In genomic region chr12:52392465-52393007, GRCh38 we compare ENCODE assay signal across 22 cellular contexts. TPM values are rescaled to one million over a fixed set of nuclear protein-coding genes. Genes with fewer than 3 reads are reported as not detected.
A peak's percentile ranks its signal among the peaks of the same experiment; 100 is the strongest.
DNase-seq lines count a peak whose midpoint lies in the region; ATAC-seq, FAIRE-seq and TF ChIP-seq lines count a peak whose summit lies in the region.
"Had no signal": no experiment of that assay in that cellular context is flagged by ENCODE, and none has a peak within 500 bp of the region (broad histone marks: within the 10 kb centered on the region; RNA-seq: fewer than 3 reads in every experiment).

No MANE protein-coding gene starts in this region.

- no peak overlapping the region for H3K4me3 Mint-ChIP-seq in activated naive CD8-positive, alpha-beta T cell treated with anti-CD3 and anti-CD28 coated beads, Interleukin-2, amount 10 ng/mL, durations not matched to agents 7 days and 5 days
- H3K4me3 Mint-ChIP-seq in activated naive CD8-positive, alpha-beta T cell treated with anti-CD3 and anti-CD28 coated beads for 36 hours: no peak overlapping the region
- H3K4me3 Mint-ChIP-seq: CD8-positive, alpha-beta memory T cell; HFFc6 had no signal

- ATAC-seq in activated naive CD8-positive, alpha-beta T cell treated with anti-CD3 and anti-CD28 coated beads, Interleukin-2, amount 10 ng/mL, durations not matched to agents 7 days and 5 days (ENCODE audit: low read depth): no peak
- ATAC-seq in K562 (no peak), foreskin keratinocyte (peak; percentile 21), aorta (ENCODE audit: low FRiP score) (no peak)

- H3K4me1 ChIP-seq in K562 (replicated peaks in 1 of 2; ENCODE audit: control insufficient read depth in 2 of 2, insufficient read depth in 2 of 2, low read length in 2 of 2) (no peaks in the 10 kb centered on the region), foreskin keratinocyte (peaks cover 32% of the 10 kb centered on the region), aorta (ENCODE audit: control insufficient read depth in 1 of 2, insufficient read depth in 2 of 2, low read length in 2 of 2) (no peaks in the 10 kb centered on the region)
- H3K4me1 ChIP-seq: Caco-2 had no signal

- H3K36me3 ChIP-seq in K562 (ENCODE audit: control insufficient read depth, insufficient read depth, low read length) (no peaks in the 10 kb centered on the region), aorta (ENCODE audit: control insufficient read depth in 1 of 2, insufficient read depth in 2 of 2, low read length in 1 of 2) (no peaks in the 10 kb centered on the region)
- H3K36me3 ChIP-seq: BLaER1 had no signal

- CTCF ChIA-PET in K562 (lab: Yijun Ruan, JAX; ENCODE audit: low intra/inter-chr PET ratio): interaction anchor here (0.6 kb wide), 1 partner anchor 236 kb away, joined by 4 read pairs; no protein-coding TSS in a partner anchor

- intact Hi-C loops in K562 (cut with micrococcal nuclease): no loop called here
- intact Hi-C loops in aorta (cut with DNase I): no loop called here

- no TSS peak for BruUV-seq in K562 (replicated peaks; lab: Mats Ljungman, UMichigan)

- H3K79me2 ChIP-seq in K562 (ENCODE audit: control insufficient read depth, insufficient read depth, low read length): no peaks in the 10 kb centered on the region

- peaks cover 0 to 39% of the 10 kb centered on the region in 2 experiments; a peak in 2 of 5 replicates for H3K27me3 ChIP-seq in K562 (ENCODE audit: control insufficient read depth in 2 of 2, insufficient read depth in 2 of 2, low read length in 2 of 2)
- H3K27me3 ChIP-seq in foreskin keratinocyte: no peaks in the 10 kb centered on the region
- H3K27me3 ChIP-seq in aorta (ENCODE audit: control insufficient read depth in 1 of 2, insufficient read depth in 2 of 2, low read length in 1 of 2): no peaks in the 10 kb centered on the region
- H3K27me3 ChIP-seq: BLaER1 had no signal

- no peaks in the 10 kb centered on the region for H3K9me3 Mint-ChIP-seq in activated naive CD8-positive, alpha-beta T cell treated with anti-CD3 and anti-CD28 coated beads, Interleukin-2, amount 10 ng/mL, durations not matched to agents 7 days and 5 days
- H3K9me3 Mint-ChIP-seq in activated naive CD8-positive, alpha-beta T cell treated with anti-CD3 and anti-CD28 coated beads for 36 hours: no peaks in the 10 kb centered on the region
- H3K9me3 Mint-ChIP-seq: CD8-positive, alpha-beta memory T cell; HFFc6 had no signal

- H3K27ac Mint-ChIP-seq in activated naive CD8-positive, alpha-beta T cell treated with anti-CD3 and anti-CD28 coated beads, Interleukin-2, amount 10 ng/mL, durations not matched to agents 7 days and 5 days: peak overlapping the region; percentile 36
- no peak overlapping the region for H3K27ac Mint-ChIP-seq in activated naive CD8-positive, alpha-beta T cell treated with anti-CD3 and anti-CD28 coated beads for 36 hours
- H3K27ac Mint-ChIP-seq: HFFc6 had no signal

- H3K27ac ChIP-seq in K562 (ENCODE audit: extremely low read depth, low read depth, low read length): no peak overlapping the region
- H3K27ac ChIP-seq in foreskin keratinocyte: no peak overlapping the region
- H3K27ac ChIP-seq in aorta (ENCODE audit: low read depth in 1 of 2, low read length in 2 of 2): no peak overlapping the region
- H3K27ac ChIP-seq: 22Rv1, BLaER1 had no signal

- DNase-seq in activated naive CD8-positive, alpha-beta T cell treated with anti-CD3 and anti-CD28 coated beads, Interleukin-2, amount 10 ng/mL, durations not matched to agents 7 days and 5 days: no peak
- DNase-seq in activated naive CD8-positive, alpha-beta T cell treated with anti-CD3 and anti-CD28 coated beads for 36 hours: no peak
- DNase-seq in K562 (ENCODE audit: extremely low read depth in 1 of 4, low spot score in 3 of 4) (no peak), foreskin keratinocyte (peak; percentile 73 to 83), aorta (peak; percentile 8 to 17), mucosa of gallbladder (ENCODE audit: low spot score) (no peak), NCI-H1417 treated with DMSO at 0.1 percent for 48 hours (lab: John Stamatoyannopoulos, UW) (no peak), NCI-H2107 (lab: John Stamatoyannopoulos, UW) (no peak)
- DNase-seq: AML-193; Caco-2; CD8-positive, alpha-beta memory T cell; DND-41; GDM1; HCEC 1CT; HFFc6; IMR-90 had no signal

- peaks cover 21% of the 10 kb centered on the region for H3K27me3 Mint-ChIP-seq in activated naive CD8-positive, alpha-beta T cell treated with anti-CD3 and anti-CD28 coated beads, Interleukin-2, amount 10 ng/mL, durations not matched to agents 7 days and 5 days
- H3K27me3 Mint-ChIP-seq in activated naive CD8-positive, alpha-beta T cell treated with anti-CD3 and anti-CD28 coated beads for 36 hours: peaks cover 5% of the 10 kb centered on the region

- no peaks in the 10 kb centered on the region for H3K9me1 ChIP-seq in K562 (ENCODE audit: control insufficient read depth, insufficient read depth, low read length)

- no peak for TF ChIP-seq POLR2A in K562 (conservative IDR thresholded peaks at IDR 0.05)

- no peak for TF ChIP-seq RAD21 in K562 (CRISPR knock-in tag; conservative IDR thresholded peaks at IDR 0.05 in 1 of 2, IDR thresholded peaks at IDR 0.05 in 1 of 2)

- H3K4me1 Mint-ChIP-seq in activated naive CD8-positive, alpha-beta T cell treated with anti-CD3 and anti-CD28 coated beads, Interleukin-2, amount 10 ng/mL, durations not matched to agents 7 days and 5 days: no peaks in the 10 kb centered on the region
- H3K4me1 Mint-ChIP-seq in activated naive CD8-positive, alpha-beta T cell treated with anti-CD3 and anti-CD28 coated beads for 36 hours: no peaks in the 10 kb centered on the region
- H3K4me1 Mint-ChIP-seq: CD8-positive, alpha-beta memory T cell had no signal

- no peak overlapping the region for H2AFZ ChIP-seq in K562 (ENCODE audit: low read depth, low read length)

- no peak overlapping the region for H3K4me2 ChIP-seq in K562 (ENCODE audit: insufficient read depth, low read length)

- H3K9me3 ChIP-seq in K562 (replicated peaks; ENCODE audit: control insufficient read depth, insufficient read depth, low read depth, low read length) (no peaks in the 10 kb centered on the region), aorta (ENCODE audit: control insufficient read depth, low read length) (no peaks in the 10 kb centered on the region)
- H3K9me3 ChIP-seq: BLaER1, Caco-2 had no signal

- H3K4me3 ChIP-seq in K562 (no peak overlapping the region), aorta (ENCODE audit: low read length in 2 of 2) (no peak overlapping the region)
- H3K4me3 ChIP-seq: BLaER1 had no signal

- TF ChIP-seq EP300 in K562 (IDR thresholded peaks at IDR 0.05; ENCODE audit: low read length): no peak

- no peak for FAIRE-seq in K562 (lab: Jason Lieb, UNC)
- FAIRE-seq: GM12892, GM19239 had no signal

- H3K9ac ChIP-seq in K562 (ENCODE audit: insufficient read depth in 1 of 2, low read depth in 2 of 2, low read length in 2 of 2): no peak overlapping the region
- H3K9ac ChIP-seq: BLaER1 had no signal

- in situ Hi-C loops in K562 (cut with MboI): no loop called here

- POLR2A ChIA-PET in activated naive CD8-positive, alpha-beta T cell treated with anti-CD3 and anti-CD28 coated beads, Interleukin-2, amount 10 ng/mL, durations not matched to agents 7 days and 5 days (lab: Charles Lee): no interaction called here
- POLR2A ChIA-PET in K562 (lab: Yijun Ruan, JAX): no interaction called here

- TF ChIP-seq CTCF in K562 (IDR thresholded peaks at IDR 0.05 in 2 of 3, conservative IDR thresholded peaks at IDR 0.05 in 1 of 3; ENCODE audit: insufficient read depth in 2 of 3, low read depth in 1 of 3, low read length in 3 of 3) (no peak), foreskin keratinocyte (conservative IDR thresholded peaks at IDR 0.05) (no peak)

- H3K36me3 Mint-ChIP-seq in activated naive CD8-positive, alpha-beta T cell treated with anti-CD3 and anti-CD28 coated beads, Interleukin-2, amount 10 ng/mL, durations not matched to agents 7 days and 5 days: no peaks in the 10 kb centered on the region
- no peaks in the 10 kb centered on the region for H3K36me3 Mint-ChIP-seq in activated naive CD8-positive, alpha-beta T cell treated with anti-CD3 and anti-CD28 coated beads for 36 hours
- H3K36me3 Mint-ChIP-seq: CD8-positive, alpha-beta memory T cell had no signal

- WGBS in K562 (ENCODE audit: insufficient coverage, low coverage, missing lambda C conversion rate): 2% methylated on average over 7 of the region's 7 CpGs
- WGBS in aorta, 2 donors: 95 to 96% methylated on average over 7 of the region's 7 CpGs

- 0 out of 2 replicates have a peak, but pooled peaks cover 4% of the 10 kb centered on the region for H4K20me1 ChIP-seq in K562 (replicated peaks; ENCODE audit: control insufficient read depth, insufficient read depth, low read length)
- H4K20me1 ChIP-seq: BLaER1 had no signal

RNA-seq across cellular contexts. Expression of gene KRT84, which starts 7.1 kb away (rescaled TPM):
- not detected for total RNA-seq in activated naive CD8-positive, alpha-beta T cell treated with anti-CD3 and anti-CD28 coated beads, Interleukin-2, amount 10 ng/mL, durations not matched to agents 7 days and 5 days
- total RNA-seq in activated naive CD8-positive, alpha-beta T cell treated with anti-CD3 and anti-CD28 coated beads for 36 hours: not detected
- total RNA-seq in K562 (2011; cell fraction: chromatin; rRNA removed; ENCODE audit: low replicate concordance): not detected in 2 replicates
- total RNA-seq in K562 (2011; cell fraction: nucleolus; rRNA removed): not detected in 2 replicates
- total RNA-seq in K562 (2011; cell fraction: nucleoplasm; rRNA removed): not detected in 2 replicates
- not detected in 2 replicates for total RNA-seq in K562 (2014; rRNA removed)
- not detected in 2 replicates for total RNA-seq in K562 (2014; rRNA removed; fragmentation: Illumina TruSeq; extraction: Trizol)
- total RNA-seq in K562 (2015; rRNA removed; fragmentation: Illumina TruSeq; extraction: Trizol): not detected in 2 replicates
- not detected in 2 replicates for total RNA-seq in K562 (2021)
- polyA plus RNA-seq in K562 (2011; rRNA removed): not detected in 2 replicates
- polyA plus RNA-seq in K562 (2011; cell fraction: cytosol; rRNA removed): not detected in 2 replicates
- polyA plus RNA-seq in K562 (2011; cell fraction: nucleus; rRNA removed): not detected in 2 replicates
- not detected in 2 replicates for polyA plus RNA-seq in K562 (2012)
- not detected in 2 replicates for polyA plus RNA-seq in K562 (2014; fragmentation: Illumina TruSeq; extraction: Trizol)
- polyA plus RNA-seq in K562 (2014; fragmentation: Nextera tagmentation; extraction: Ambion mirVana): not detected
- polyA plus RNA-seq in K562 (2014; rRNA removed): not detected in 2 replicates
- not detected in 2 replicates for polyA minus RNA-seq in K562 (2011; rRNA and poly(A)+ RNA removed)
- polyA minus RNA-seq in K562 (2011; cell fraction: cytosol; rRNA and poly(A)+ RNA removed): not detected in 2 replicates
- polyA minus RNA-seq in K562 (2011; cell fraction: nucleus; rRNA and poly(A)+ RNA removed): not detected in 2 replicates
- total RNA-seq in foreskin keratinocyte: not detected in 2 replicates
- polyA plus RNA-seq in foreskin keratinocyte: 0.04 TPM in 1 of 2 replicates, not detected in the other
- not detected for total RNA-seq in aorta
- not detected for polyA plus RNA-seq in aorta
- not detected for total RNA-seq in mucosa of gallbladder
- total RNA-seq: Caco-2; CD8-positive, alpha-beta memory T cell; H4; HFFc6; HT-29; IMR-90 had no signal
- polyA plus RNA-seq: CD8-positive, alpha-beta memory T cell; IMR-90 had no signal

RNA-seq across cellular contexts. Expression of gene KRT82, which starts 13.6 kb away (rescaled TPM):
- total RNA-seq in activated naive CD8-positive, alpha-beta T cell treated with anti-CD3 and anti-CD28 coated beads, Interleukin-2, amount 10 ng/mL, durations not matched to agents 7 days and 5 days: not detected
- not detected for total RNA-seq in activated naive CD8-positive, alpha-beta T cell treated with anti-CD3 and anti-CD28 coated beads for 36 hours
- total RNA-seq in K562 (2011; cell fraction: chromatin; rRNA removed; ENCODE audit: low replicate concordance): not detected in 2 replicates
- not detected in 2 replicates for total RNA-seq in K562 (2011; cell fraction: nucleolus; rRNA removed)
- not detected in 2 replicates for total RNA-seq in K562 (2011; cell fraction: nucleoplasm; rRNA removed)
- not detected in 2 replicates for total RNA-seq in K562 (2014; rRNA removed)
- not detected in 2 replicates for total RNA-seq in K562 (2014; rRNA removed; fragmentation: Illumina TruSeq; extraction: Trizol)
- total RNA-seq in K562 (2015; rRNA removed; fragmentation: Illumina TruSeq; extraction: Trizol): not detected in 2 replicates
- not detected in 2 replicates for total RNA-seq in K562 (2021)
- not detected in 2 replicates for polyA plus RNA-seq in K562 (2011; rRNA removed)
- not detected in 2 replicates for polyA plus RNA-seq in K562 (2011; cell fraction: cytosol; rRNA removed)
- not detected in 2 replicates for polyA plus RNA-seq in K562 (2011; cell fraction: nucleus; rRNA removed)
- not detected in 2 replicates for polyA plus RNA-seq in K562 (2012)
- polyA plus RNA-seq in K562 (2014; fragmentation: Illumina TruSeq; extraction: Trizol): not detected in 2 replicates
- not detected for polyA plus RNA-seq in K562 (2014; fragmentation: Nextera tagmentation; extraction: Ambion mirVana)
- not detected in 2 replicates for polyA plus RNA-seq in K562 (2014; rRNA removed)
- polyA minus RNA-seq in K562 (2011; rRNA and poly(A)+ RNA removed): not detected in 2 replicates
- not detected in 2 replicates for polyA minus RNA-seq in K562 (2011; cell fraction: cytosol; rRNA and poly(A)+ RNA removed)
- polyA minus RNA-seq in K562 (2011; cell fraction: nucleus; rRNA and poly(A)+ RNA removed): not detected in 2 replicates
- not detected in 2 replicates for total RNA-seq in foreskin keratinocyte
- polyA plus RNA-seq in foreskin keratinocyte: not detected in 2 replicates
- total RNA-seq in aorta: not detected
- polyA plus RNA-seq in aorta: not detected
- total RNA-seq in mucosa of gallbladder: not detected
- total RNA-seq: Caco-2; CD8-positive, alpha-beta memory T cell; H4; HFFc6; HT-29; IMR-90 had no signal
- polyA plus RNA-seq: CD8-positive, alpha-beta memory T cell; IMR-90 had no signal

RNA-seq across cellular contexts. Expression of gene KRT85, which starts 25.3 kb away (rescaled TPM):
- not detected for total RNA-seq in activated naive CD8-positive, alpha-beta T cell treated with anti-CD3 and anti-CD28 coated beads, Interleukin-2, amount 10 ng/mL, durations not matched to agents 7 days and 5 days
- not detected for total RNA-seq in activated naive CD8-positive, alpha-beta T cell treated with anti-CD3 and anti-CD28 coated beads for 36 hours
- total RNA-seq in K562 (2011; cell fraction: chromatin; rRNA removed; ENCODE audit: low replicate concordance): not detected in 2 replicates
- total RNA-seq in K562 (2011; cell fraction: nucleolus; rRNA removed): not detected in 2 replicates
- not detected in 2 replicates for total RNA-seq in K562 (2011; cell fraction: nucleoplasm; rRNA removed)
- total RNA-seq in K562 (2014; rRNA removed): not detected in 2 replicates
- not detected in 2 replicates for total RNA-seq in K562 (2014; rRNA removed; fragmentation: Illumina TruSeq; extraction: Trizol)
- not detected in 2 replicates for total RNA-seq in K562 (2015; rRNA removed; fragmentation: Illumina TruSeq; extraction: Trizol)
- not detected in 2 replicates for total RNA-seq in K562 (2021)
- polyA plus RNA-seq in K562 (2011; rRNA removed): not detected in 2 replicates
- not detected in 2 replicates for polyA plus RNA-seq in K562 (2011; cell fraction: cytosol; rRNA removed)
- not detected in 2 replicates for polyA plus RNA-seq in K562 (2011; cell fraction: nucleus; rRNA removed)
- not detected in 2 replicates for polyA plus RNA-seq in K562 (2012)
- polyA plus RNA-seq in K562 (2014; fragmentation: Illumina TruSeq; extraction: Trizol): not detected in 2 replicates
- not detected for polyA plus RNA-seq in K562 (2014; fragmentation: Nextera tagmentation; extraction: Ambion mirVana)
- polyA plus RNA-seq in K562 (2014; rRNA removed): not detected in 2 replicates
- not detected in 2 replicates for polyA minus RNA-seq in K562 (2011; rRNA and poly(A)+ RNA removed)
- polyA minus RNA-seq in K562 (2011; cell fraction: cytosol; rRNA and poly(A)+ RNA removed): not detected in 2 replicates
- polyA minus RNA-seq in K562 (2011; cell fraction: nucleus; rRNA and poly(A)+ RNA removed): not detected in 2 replicates
- not detected in 2 replicates for total RNA-seq in foreskin keratinocyte
- not detected in 2 replicates for polyA plus RNA-seq in foreskin keratinocyte
- not detected for total RNA-seq in aorta
- not detected for polyA plus RNA-seq in aorta
- total RNA-seq in mucosa of gallbladder: not detected
- total RNA-seq: Caco-2; CD8-positive, alpha-beta memory T cell; H4; HFFc6; HT-29; IMR-90 had no signal
- polyA plus RNA-seq: CD8-positive, alpha-beta memory T cell; IMR-90 had no signal

RNA-seq across cellular contexts. Expression of gene KRT75, which starts 41.6 kb away (rescaled TPM):
- not detected for total RNA-seq in activated naive CD8-positive, alpha-beta T cell treated with anti-CD3 and anti-CD28 coated beads, Interleukin-2, amount 10 ng/mL, durations not matched to agents 7 days and 5 days
- not detected for total RNA-seq in activated naive CD8-positive, alpha-beta T cell treated with anti-CD3 and anti-CD28 coated beads for 36 hours
- total RNA-seq in K562 (2011; cell fraction: chromatin; rRNA removed; ENCODE audit: low replicate concordance): not detected in 2 replicates
- total RNA-seq in K562 (2011; cell fraction: nucleolus; rRNA removed): not detected in 2 replicates
- not detected in 2 replicates for total RNA-seq in K562 (2011; cell fraction: nucleoplasm; rRNA removed)
- total RNA-seq in K562 (2014; rRNA removed) (not detected in 2 replicates), K562 (2014; rRNA removed; fragmentation: Illumina TruSeq; extraction: Trizol) (not detected in 2 replicates), K562 (2015; rRNA removed; fragmentation: Illumina TruSeq; extraction: Trizol) (not detected in 2 replicates), K562 (2021) (not detected in 2 replicates), foreskin keratinocyte (4.7 and 7.5 TPM in 2 replicates), aorta (not detected), mucosa of gallbladder (not detected)
- polyA plus RNA-seq in K562 (2011; rRNA removed) (not detected in 2 replicates), K562 (2014; fragmentation: Illumina TruSeq; extraction: Trizol) (not detected in 2 replicates), K562 (2014; fragmentation: Nextera tagmentation; extraction: Ambion mirVana) (not detected), K562 (2014; rRNA removed) (not detected in 2 replicates), foreskin keratinocyte (4.9 and 7.4 TPM in 2 replicates), aorta (not detected)
- polyA plus RNA-seq in K562 (2011; cell fraction: cytosol; rRNA removed): not detected in 2 replicates
- not detected in 2 replicates for polyA plus RNA-seq in K562 (2011; cell fraction: nucleus; rRNA removed)
- polyA plus RNA-seq in K562 (2012): not detected in 2 replicates
- not detected in 2 replicates for polyA minus RNA-seq in K562 (2011; rRNA and poly(A)+ RNA removed)
- polyA minus RNA-seq in K562 (2011; cell fraction: cytosol; rRNA and poly(A)+ RNA removed): not detected in 2 replicates
- not detected in 2 replicates for polyA minus RNA-seq in K562 (2011; cell fraction: nucleus; rRNA and poly(A)+ RNA removed)
- total RNA-seq: Caco-2; CD8-positive, alpha-beta memory T cell; HFFc6; IMR-90 had no signal
- polyA plus RNA-seq: CD8-positive, alpha-beta memory T cell; IMR-90 had no signal

RNA-seq across cellular contexts. Expression of gene KRT6B, which starts 59.4 kb away (rescaled TPM):
- total RNA-seq in activated naive CD8-positive, alpha-beta T cell treated with anti-CD3 and anti-CD28 coated beads, Interleukin-2, amount 10 ng/mL, durations not matched to agents 7 days and 5 days: not detected
- total RNA-seq in activated naive CD8-positive, alpha-beta T cell treated with anti-CD3 and anti-CD28 coated beads for 36 hours: not detected
- total RNA-seq in K562 (2011; cell fraction: chromatin; rRNA removed; ENCODE audit: low replicate concordance): not detected in 2 replicates
- not detected in 2 replicates for total RNA-seq in K562 (2011; cell fraction: nucleolus; rRNA removed)
- not detected in 2 replicates for total RNA-seq in K562 (2011; cell fraction: nucleoplasm; rRNA removed)
- total RNA-seq in K562 (2014; rRNA removed): not detected in 2 replicates
- not detected in 2 replicates for total RNA-seq in K562 (2014; rRNA removed; fragmentation: Illumina TruSeq; extraction: Trizol)
- not detected in 2 replicates for total RNA-seq in K562 (2015; rRNA removed; fragmentation: Illumina TruSeq; extraction: Trizol)
- total RNA-seq in K562 (2021): not detected in 2 replicates
- not detected in 2 replicates for polyA plus RNA-seq in K562 (2011; rRNA removed)
- polyA plus RNA-seq in K562 (2011; cell fraction: cytosol; rRNA removed): not detected in 2 replicates
- polyA plus RNA-seq in K562 (2011; cell fraction: nucleus; rRNA removed): not detected in 2 replicates
- not detected in 2 replicates for polyA plus RNA-seq in K562 (2012)
- polyA plus RNA-seq in K562 (2014; fragmentation: Illumina TruSeq; extraction: Trizol): not detected in 2 replicates
- not detected for polyA plus RNA-seq in K562 (2014; fragmentation: Nextera tagmentation; extraction: Ambion mirVana)
- polyA plus RNA-seq in K562 (2014; rRNA removed): not detected in 2 replicates
- polyA minus RNA-seq in K562 (2011; rRNA and poly(A)+ RNA removed): not detected in 2 replicates
- polyA minus RNA-seq in K562 (2011; cell fraction: cytosol; rRNA and poly(A)+ RNA removed): not detected in 2 replicates
- polyA minus RNA-seq in K562 (2011; cell fraction: nucleus; rRNA and poly(A)+ RNA removed): not detected in 2 replicates
- 167 and 323 TPM in 2 replicates for total RNA-seq in foreskin keratinocyte
- 152 and 315 TPM in 2 replicates for polyA plus RNA-seq in foreskin keratinocyte
- not detected for total RNA-seq in aorta
- polyA plus RNA-seq in aorta: under 1 TPM in 1 of 2 donors, not detected in 1; 0.18 TPM
- total RNA-seq in mucosa of gallbladder: not detected
- total RNA-seq: Caco-2; CD8-positive, alpha-beta memory T cell; H4; HFFc6; IMR-90 had no signal
- polyA plus RNA-seq: CD8-positive, alpha-beta memory T cell; IMR-90 had no signal

Comparison
In these comparisons a context has a peak if more than half of its experiments do, and no peak if none do; other contexts are left out.
1. DNase-seq: peak in foreskin keratinocyte (2 of 2) and aorta (2 of 2); none in activated naive CD8-positive, alpha-beta T cell treated with anti-CD3 and anti-CD28 coated beads, Interleukin-2, amount 10 ng/mL, durations not matched to agents 7 days and 5 days (single experiment), activated naive CD8-positive, alpha-beta T cell treated with anti-CD3 and anti-CD28 coated beads for 36 hours (single experiment), K562 (0 of 4), mucosa of gallbladder (single experiment), NCI-H1417 treated with DMSO at 0.1 percent for 48 hours (single experiment) and NCI-H2107 (single experiment).